1 cellular context compared by ENCODE assay signal in the genomic region with DNA sequence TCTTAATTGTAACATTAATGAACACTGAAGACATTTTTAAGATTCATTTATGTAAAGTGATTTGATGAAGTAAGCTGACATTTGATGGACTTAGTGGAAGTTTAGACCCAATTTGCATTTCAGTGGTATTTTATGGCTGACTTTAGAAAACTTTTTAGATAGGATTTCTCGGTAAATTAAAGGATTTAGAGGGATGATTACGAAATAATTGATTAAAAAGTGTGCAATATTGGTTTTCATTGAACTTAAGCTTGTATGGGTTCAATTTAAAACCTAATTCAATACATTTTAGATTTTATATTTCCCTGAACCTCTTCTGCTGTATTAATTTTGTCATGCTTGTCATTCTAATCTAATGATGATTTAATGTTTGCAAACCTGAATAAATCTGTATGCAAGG.
TF ChIP-seq lines count a peak whose summit lies in the region.

No MANE protein-coding gene starts in this region.

TF ChIP-seq in WTC11, 78 proteins besides CTCF, POLR2A, EP300 and RAD21 (continued from another document):
- TF ChIP-seq, protein P1, sequence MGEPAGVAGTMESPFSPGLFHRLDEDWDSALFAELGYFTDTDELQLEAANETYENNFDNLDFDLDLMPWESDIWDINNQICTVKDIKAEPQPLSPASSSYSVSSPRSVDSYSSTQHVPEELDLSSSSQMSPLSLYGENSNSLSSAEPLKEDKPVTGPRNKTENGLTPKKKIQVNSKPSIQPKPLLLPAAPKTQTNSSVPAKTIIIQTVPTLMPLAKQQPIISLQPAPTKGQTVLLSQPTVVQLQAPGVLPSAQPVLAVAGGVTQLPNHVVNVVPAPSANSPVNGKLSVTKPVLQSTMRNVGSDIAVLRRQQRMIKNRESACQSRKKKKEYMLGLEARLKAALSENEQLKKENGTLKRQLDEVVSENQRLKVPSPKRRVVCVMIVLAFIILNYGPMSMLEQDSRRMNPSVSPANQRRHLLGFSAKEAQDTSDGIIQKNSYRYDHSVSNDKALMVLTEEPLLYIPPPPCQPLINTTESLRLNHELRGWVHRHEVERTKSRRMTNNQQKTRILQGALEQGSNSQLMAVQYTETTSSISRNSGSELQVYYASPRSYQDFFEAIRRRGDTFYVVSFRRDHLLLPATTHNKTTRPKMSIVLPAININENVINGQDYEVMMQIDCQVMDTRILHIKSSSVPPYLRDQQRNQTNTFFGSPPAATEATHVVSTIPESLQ (CRISPR knock-in tag; IDR thresholded peaks at IDR 0.05), result no peak
- TF ChIP-seq ZNF138 (CRISPR knock-in tag; conservative IDR thresholded peaks at IDR 0.05) (no peak), FOXP1 (CRISPR knock-in tag; IDR thresholded peaks at IDR 0.05; ENCODE audit: borderline replicate concordance) (no peak), TCF7 (CRISPR knock-in tag; IDR thresholded peaks at IDR 0.05; ENCODE audit: low read depth) (no peak), ZBTB21 (CRISPR knock-in tag; IDR thresholded peaks at IDR 0.05; ENCODE audit: borderline replicate concordance) (no peak), NR1H2 (CRISPR knock-in tag; IDR thresholded peaks at IDR 0.05) (no peak), HMGA2 (CRISPR knock-in tag; IDR thresholded peaks at IDR 0.05) (no peak)
- TF ChIP-seq, protein P2, sequence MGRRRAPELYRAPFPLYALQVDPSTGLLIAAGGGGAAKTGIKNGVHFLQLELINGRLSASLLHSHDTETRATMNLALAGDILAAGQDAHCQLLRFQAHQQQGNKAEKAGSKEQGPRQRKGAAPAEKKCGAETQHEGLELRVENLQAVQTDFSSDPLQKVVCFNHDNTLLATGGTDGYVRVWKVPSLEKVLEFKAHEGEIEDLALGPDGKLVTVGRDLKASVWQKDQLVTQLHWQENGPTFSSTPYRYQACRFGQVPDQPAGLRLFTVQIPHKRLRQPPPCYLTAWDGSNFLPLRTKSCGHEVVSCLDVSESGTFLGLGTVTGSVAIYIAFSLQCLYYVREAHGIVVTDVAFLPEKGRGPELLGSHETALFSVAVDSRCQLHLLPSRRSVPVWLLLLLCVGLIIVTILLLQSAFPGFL (CRISPR knock-in tag; IDR thresholded peaks at IDR 0.05; ENCODE audit: borderline replicate concordance), result no peak
- TF ChIP-seq, protein P3, sequence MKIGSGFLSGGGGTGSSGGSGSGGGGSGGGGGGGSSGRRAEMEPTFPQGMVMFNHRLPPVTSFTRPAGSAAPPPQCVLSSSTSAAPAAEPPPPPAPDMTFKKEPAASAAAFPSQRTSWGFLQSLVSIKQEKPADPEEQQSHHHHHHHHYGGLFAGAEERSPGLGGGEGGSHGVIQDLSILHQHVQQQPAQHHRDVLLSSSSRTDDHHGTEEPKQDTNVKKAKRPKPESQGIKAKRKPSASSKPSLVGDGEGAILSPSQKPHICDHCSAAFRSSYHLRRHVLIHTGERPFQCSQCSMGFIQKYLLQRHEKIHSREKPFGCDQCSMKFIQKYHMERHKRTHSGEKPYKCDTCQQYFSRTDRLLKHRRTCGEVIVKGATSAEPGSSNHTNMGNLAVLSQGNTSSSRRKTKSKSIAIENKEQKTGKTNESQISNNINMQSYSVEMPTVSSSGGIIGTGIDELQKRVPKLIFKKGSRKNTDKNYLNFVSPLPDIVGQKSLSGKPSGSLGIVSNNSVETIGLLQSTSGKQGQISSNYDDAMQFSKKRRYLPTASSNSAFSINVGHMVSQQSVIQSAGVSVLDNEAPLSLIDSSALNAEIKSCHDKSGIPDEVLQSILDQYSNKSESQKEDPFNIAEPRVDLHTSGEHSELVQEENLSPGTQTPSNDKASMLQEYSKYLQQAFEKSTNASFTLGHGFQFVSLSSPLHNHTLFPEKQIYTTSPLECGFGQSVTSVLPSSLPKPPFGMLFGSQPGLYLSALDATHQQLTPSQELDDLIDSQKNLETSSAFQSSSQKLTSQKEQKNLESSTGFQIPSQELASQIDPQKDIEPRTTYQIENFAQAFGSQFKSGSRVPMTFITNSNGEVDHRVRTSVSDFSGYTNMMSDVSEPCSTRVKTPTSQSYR (CRISPR knock-in tag; IDR thresholded peaks at IDR 0.05), result no peak
- TF ChIP-seq, protein P4, sequence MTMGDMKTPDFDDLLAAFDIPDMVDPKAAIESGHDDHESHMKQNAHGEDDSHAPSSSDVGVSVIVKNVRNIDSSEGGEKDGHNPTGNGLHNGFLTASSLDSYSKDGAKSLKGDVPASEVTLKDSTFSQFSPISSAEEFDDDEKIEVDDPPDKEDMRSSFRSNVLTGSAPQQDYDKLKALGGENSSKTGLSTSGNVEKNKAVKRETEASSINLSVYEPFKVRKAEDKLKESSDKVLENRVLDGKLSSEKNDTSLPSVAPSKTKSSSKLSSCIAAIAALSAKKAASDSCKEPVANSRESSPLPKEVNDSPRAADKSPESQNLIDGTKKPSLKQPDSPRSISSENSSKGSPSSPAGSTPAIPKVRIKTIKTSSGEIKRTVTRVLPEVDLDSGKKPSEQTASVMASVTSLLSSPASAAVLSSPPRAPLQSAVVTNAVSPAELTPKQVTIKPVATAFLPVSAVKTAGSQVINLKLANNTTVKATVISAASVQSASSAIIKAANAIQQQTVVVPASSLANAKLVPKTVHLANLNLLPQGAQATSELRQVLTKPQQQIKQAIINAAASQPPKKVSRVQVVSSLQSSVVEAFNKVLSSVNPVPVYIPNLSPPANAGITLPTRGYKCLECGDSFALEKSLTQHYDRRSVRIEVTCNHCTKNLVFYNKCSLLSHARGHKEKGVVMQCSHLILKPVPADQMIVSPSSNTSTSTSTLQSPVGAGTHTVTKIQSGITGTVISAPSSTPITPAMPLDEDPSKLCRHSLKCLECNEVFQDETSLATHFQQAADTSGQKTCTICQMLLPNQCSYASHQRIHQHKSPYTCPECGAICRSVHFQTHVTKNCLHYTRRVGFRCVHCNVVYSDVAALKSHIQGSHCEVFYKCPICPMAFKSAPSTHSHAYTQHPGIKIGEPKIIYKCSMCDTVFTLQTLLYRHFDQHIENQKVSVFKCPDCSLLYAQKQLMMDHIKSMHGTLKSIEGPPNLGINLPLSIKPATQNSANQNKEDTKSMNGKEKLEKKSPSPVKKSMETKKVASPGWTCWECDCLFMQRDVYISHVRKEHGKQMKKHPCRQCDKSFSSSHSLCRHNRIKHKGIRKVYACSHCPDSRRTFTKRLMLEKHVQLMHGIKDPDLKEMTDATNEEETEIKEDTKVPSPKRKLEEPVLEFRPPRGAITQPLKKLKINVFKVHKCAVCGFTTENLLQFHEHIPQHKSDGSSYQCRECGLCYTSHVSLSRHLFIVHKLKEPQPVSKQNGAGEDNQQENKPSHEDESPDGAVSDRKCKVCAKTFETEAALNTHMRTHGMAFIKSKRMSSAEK (CRISPR knock-in tag; IDR thresholded peaks at IDR 0.05; ENCODE audit: borderline replicate concordance), result no peak
- TF ChIP-seq, protein P5, sequence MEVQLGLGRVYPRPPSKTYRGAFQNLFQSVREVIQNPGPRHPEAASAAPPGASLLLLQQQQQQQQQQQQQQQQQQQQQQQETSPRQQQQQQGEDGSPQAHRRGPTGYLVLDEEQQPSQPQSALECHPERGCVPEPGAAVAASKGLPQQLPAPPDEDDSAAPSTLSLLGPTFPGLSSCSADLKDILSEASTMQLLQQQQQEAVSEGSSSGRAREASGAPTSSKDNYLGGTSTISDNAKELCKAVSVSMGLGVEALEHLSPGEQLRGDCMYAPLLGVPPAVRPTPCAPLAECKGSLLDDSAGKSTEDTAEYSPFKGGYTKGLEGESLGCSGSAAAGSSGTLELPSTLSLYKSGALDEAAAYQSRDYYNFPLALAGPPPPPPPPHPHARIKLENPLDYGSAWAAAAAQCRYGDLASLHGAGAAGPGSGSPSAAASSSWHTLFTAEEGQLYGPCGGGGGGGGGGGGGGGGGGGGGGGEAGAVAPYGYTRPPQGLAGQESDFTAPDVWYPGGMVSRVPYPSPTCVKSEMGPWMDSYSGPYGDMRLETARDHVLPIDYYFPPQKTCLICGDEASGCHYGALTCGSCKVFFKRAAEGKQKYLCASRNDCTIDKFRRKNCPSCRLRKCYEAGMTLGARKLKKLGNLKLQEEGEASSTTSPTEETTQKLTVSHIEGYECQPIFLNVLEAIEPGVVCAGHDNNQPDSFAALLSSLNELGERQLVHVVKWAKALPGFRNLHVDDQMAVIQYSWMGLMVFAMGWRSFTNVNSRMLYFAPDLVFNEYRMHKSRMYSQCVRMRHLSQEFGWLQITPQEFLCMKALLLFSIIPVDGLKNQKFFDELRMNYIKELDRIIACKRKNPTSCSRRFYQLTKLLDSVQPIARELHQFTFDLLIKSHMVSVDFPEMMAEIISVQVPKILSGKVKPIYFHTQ (CRISPR knock-in tag; IDR thresholded peaks at IDR 0.05), result no peak
